Comparison of ENCODE assay signal across 19 cellular contexts in genomic region chr7:24962418-24962962, GRCh38. TPM values are rescaled to one million over a fixed set of nuclear protein-coding genes. Genes with fewer than 3 reads are reported as not detected.
DNase-seq lines count a peak whose midpoint lies in the region; ATAC-seq and TF ChIP-seq lines count a peak whose summit lies in the region.
"Had no signal": no experiment of that assay in that cellular context is flagged by ENCODE, and none has a peak within 500 bp of the region (broad histone marks: within the 10 kb centered on the region; RNA-seq: fewer than 3 reads in every experiment).

No MANE protein-coding gene starts in this region.

- H3K4me3 ChIP-seq in LNCaP clone FGC (ENCODE audit: low read depth, low read length), result no peak overlapping the region
- H3K4me3 ChIP-seq in skin epidermis, result no peak overlapping the region
- no peak overlapping the region for H3K4me3 ChIP-seq in ascending aorta
- H3K4me3 ChIP-seq: heart left ventricle, tibial artery had no signal

- no peak for DNase-seq in Calu3
- peak; percentile 58 for DNase-seq in LNCaP clone FGC (ENCODE audit: low read depth)
- no peak for DNase-seq in central memory CD8-positive, alpha-beta T cell (ENCODE audit: low spot score in 2 of 2)
- DNase-seq in ascending aorta (ENCODE audit: low spot score in 2 of 2), result no peak
- DNase-seq in CD1c-positive myeloid dendritic cell (ENCODE audit: extremely low spot score), result no peak
- no peak for DNase-seq in foreskin keratinocyte
- DNase-seq in H4 (ENCODE audit: low spot score), result no peak
- DNase-seq: activated naive CD4-positive, alpha-beta T cell treated with anti-CD3 and anti-CD28 coated beads, Interleukin-2, amount 50 U/mL, for 16 hours; DMS53; effector CD4-positive, alpha-beta T cell; NCI-H187; T-helper 9 cell had no signal

- H3K4me3 Mint-ChIP-seq in Calu3 (ENCODE audit: low read depth, unreplicated experiment), result no peak overlapping the region
- no peak overlapping the region for H3K4me3 Mint-ChIP-seq in central memory CD8-positive, alpha-beta T cell
- H3K4me3 Mint-ChIP-seq: activated CD8-positive, alpha-beta memory T cell treated with anti-CD3 and anti-CD28 coated beads, Interleukin-2, amount 10 ng/mL, durations not matched to agents 7 days and 5 days; CD8-positive, alpha-beta T cell; WTC11 had no signal

- H3K27me3 ChIP-seq in ascending aorta (no peaks in the 10 kb centered on the region), foreskin keratinocyte (no peaks in the 10 kb centered on the region)
- H3K27me3 ChIP-seq: heart left ventricle, tibial artery had no signal

- peaks cover 88% of the 10 kb centered on the region for H3K4me1 Mint-ChIP-seq in Calu3 (ENCODE audit: low read depth, unreplicated experiment)
- peaks cover 87% of the 10 kb centered on the region for H3K4me1 Mint-ChIP-seq in central memory CD8-positive, alpha-beta T cell

- no peaks in the 10 kb centered on the region for H3K27me3 Mint-ChIP-seq in Calu3 (ENCODE audit: unreplicated experiment)
- no peaks in the 10 kb centered on the region for H3K27me3 Mint-ChIP-seq in central memory CD8-positive, alpha-beta T cell
- H3K27me3 Mint-ChIP-seq: activated CD8-positive, alpha-beta memory T cell treated with anti-CD3 and anti-CD28 coated beads, Interleukin-2, amount 10 ng/mL, durations not matched to agents 7 days and 5 days had no signal

- no peaks in the 10 kb centered on the region for H3K4me1 ChIP-seq in ascending aorta
- peaks cover 47% of the 10 kb centered on the region for H3K4me1 ChIP-seq in foreskin keratinocyte
- H3K4me1 ChIP-seq: tibial artery had no signal

- no TSS peak for BruUV-seq in Calu3 (replicated peaks; lab: Mats Ljungman, UMichigan)

- no peaks in the 10 kb centered on the region for H3K36me3 ChIP-seq in ascending aorta
- H3K36me3 ChIP-seq: heart left ventricle, tibial artery had no signal

- intact Hi-C loops in Calu3 (cut with micrococcal nuclease; ENCODE audit: unreplicated experiment), result no loop called here
- intact Hi-C loops in ascending aorta (cut with DNase I), result no loop called here

- CTCF ChIA-PET in Calu3 (lab: Charles Lee), result interaction anchor here (0.6 to 1.0 kb wide), 3 partner anchors 9 to 47 kb away, joined by 3 to 4 read pairs (median 3); no protein-coding TSS in a partner anchor

- TF ChIP-seq CTCF in Calu3 (IDR thresholded peaks at IDR 0.05; ENCODE audit: unreplicated experiment) (no peak), LNCaP clone FGC (IDR thresholded peaks at IDR 0.05; ENCODE audit: control insufficient read depth, extremely low read depth, insufficient read depth) (no peak), ascending aorta (IDR thresholded peaks at IDR 0.05) (no peak), foreskin keratinocyte (conservative IDR thresholded peaks at IDR 0.05) (no peak)

- no peaks in the 10 kb centered on the region for H3K9me3 Mint-ChIP-seq in Calu3 (ENCODE audit: low read depth, unreplicated experiment)
- no peaks in the 10 kb centered on the region for H3K9me3 Mint-ChIP-seq in central memory CD8-positive, alpha-beta T cell
- H3K9me3 Mint-ChIP-seq: activated T-helper 1 cell treated with anti-CD3 and anti-CD28 coated beads, Interleukin-12 subunit alpha, Interleukin-12 subunit beta, Interleukin-2, Interleukin-4 antibody, amounts not matched to agents 30 ng/mL and 10 ng/mL and 1 ng/mL, durations not matched to agents 14 hours and 24 hours and 36 hours; CD8-positive, alpha-beta T cell; WTC11 had no signal

- H3K27ac ChIP-seq in skin epidermis (peak overlapping the region in 11 of 21 experiments; percentile 11 to 68 (median 38)), ascending aorta (no peak overlapping the region), foreskin keratinocyte (no peak overlapping the region)
- H3K27ac ChIP-seq: tibial artery had no signal

- H3K27ac Mint-ChIP-seq in Calu3 (ENCODE audit: unreplicated experiment), result peak overlapping the region; percentile 24
- peak overlapping the region; percentile 87 for H3K27ac Mint-ChIP-seq in central memory CD8-positive, alpha-beta T cell (ENCODE audit: low read depth)
- H3K27ac Mint-ChIP-seq: CD8-positive, alpha-beta T cell; WTC11 had no signal

- H3K9me3 ChIP-seq in ascending aorta, result no peaks in the 10 kb centered on the region
- H3K9me3 ChIP-seq: heart left ventricle, tibial artery had no signal

- peaks cover 25% of the 10 kb centered on the region for H3K36me3 Mint-ChIP-seq in Calu3 (ENCODE audit: insufficient read depth, unreplicated experiment)
- H3K36me3 Mint-ChIP-seq in central memory CD8-positive, alpha-beta T cell (ENCODE audit: insufficient read depth), result peaks cover 1% of the 10 kb centered on the region
- H3K36me3 Mint-ChIP-seq: CD8-positive, alpha-beta T cell; WTC11 had no signal

- ATAC-seq in central memory CD8-positive, alpha-beta T cell (replicated peaks; ENCODE audit: extremely low read depth, poor library complexity, severe bottlenecking), result no peak
- ATAC-seq in foreskin keratinocyte, result no peak
- ATAC-seq: CD8-positive, alpha-beta T cell; WTC11 had no signal

RNA-seq across cellular contexts. Expression of gene OSBPL3, which starts 17.5 kb away (rescaled TPM):
- 124 and 136 TPM in 2 replicates for total RNA-seq in Calu3 (2022)
- total RNA-seq in ascending aorta, result 0.96 TPM
- 39.1 and 41.9 TPM in 2 replicates for total RNA-seq in foreskin keratinocyte
- polyA plus RNA-seq in foreskin keratinocyte, result 11.2 and 11.5 TPM in 2 replicates
- total RNA-seq in H4 (2014; rRNA removed; shearing (Covaris generic)), result 10.2 and 13.0 TPM in 2 replicates

Comparison
In these comparisons a context has a peak if more than half of its experiments do, and no peak if none do; other contexts are left out.
1. H3K27ac ChIP-seq: peak in skin epidermis (11 of 21); none in ascending aorta (0 of 2) and foreskin keratinocyte (single experiment).